ENCODE assay signal across 8 cellular contexts in genomic region chr21:41761211-41762181, GRCh38. TPM values are rescaled to one million over a fixed set of nuclear protein-coding genes. Genes with fewer than 3 reads are reported as not detected.
DNase-seq lines count a peak whose midpoint lies in the region; ATAC-seq and TF ChIP-seq lines count a peak whose summit lies in the region.

No MANE protein-coding gene starts in this region.

- TF ChIP-seq CTCF in SK-N-SH (IDR thresholded peaks at IDR 0.05) (no peak), right atrium auricular region (IDR thresholded peaks at IDR 0.05) (no peak)

- H3K4me1 ChIP-seq in HUES6 (ENCODE audit: control insufficient read depth, insufficient read depth, low read length) (peaks cover 67% of the 10 kb centered on the region), SK-N-SH (ENCODE audit: control insufficient read depth in 1 of 2, insufficient read depth in 2 of 2, low read depth in 1 of 2, low read length in 1 of 2) (peaks cover 0 to 10% of the 10 kb centered on the region in 2 experiments; a peak in 2 of 4 replicates), right atrium auricular region (peaks cover 0 to 27% of the 10 kb centered on the region in 2 donors)

- H3K27ac ChIP-seq in HUES6 (ENCODE audit: low read depth, low read length) (no peak overlapping the region), SK-N-SH (ENCODE audit: low read depth in 2 of 2, low read length in 1 of 2) (peak overlapping the region in 1 of 2 experiments; percentile 31; a peak in 1 of 4 replicates), right atrium auricular region (peak overlapping the region; percentile 25 to 56)

- CTCF ChIA-PET in SK-N-SH (lab: Yijun Ruan, JAX): interaction anchor here (1.4 to 2.0 kb wide), 4 partner anchors 15 to 478 kb away, joined by 4 to 10 read pairs (median 5); no protein-coding TSS in a partner anchor

- H3K79me2 ChIP-seq in SK-N-SH (ENCODE audit: insufficient read depth): peaks cover 16% of the 10 kb centered on the region; the same call in 1 of the 2 replicates

- DNase-seq in SK-N-SH (no peak), right atrium auricular region (ENCODE audit: low spot score) (peak; percentile 75), sciatic nerve (ENCODE audit: low spot score) (no peak), UCSD-AML1 (lab: John Stamatoyannopoulos, UW; ENCODE audit: unreplicated experiment) (no peak)
- DNase-seq in stimulated activated CD4-positive, alpha-beta T cell treated with anti-CD3 and anti-CD28 coated beads, Interleukin-2, amount 100 ng/mL, for 24 hours: no peak

- ATAC-seq in sciatic nerve (peak; percentile 65), GM18867 (IDR thresholded peaks at IDR 0.05; ENCODE audit: unreplicated experiment) (no peak), HG03108 (IDR thresholded peaks at IDR 0.05; ENCODE audit: unreplicated experiment) (no peak)

- peak overlapping the region; percentile 33; the same call in 1 of the 2 replicates for H3K4me2 ChIP-seq in SK-N-SH

- H3K27me3 ChIP-seq in HUES6 (ENCODE audit: control insufficient read depth, insufficient read depth, low read length) (peaks cover 52% of the 10 kb centered on the region), SK-N-SH (ENCODE audit: insufficient read depth) (no peaks in the 10 kb centered on the region), right atrium auricular region (peaks cover 0 to 7% of the 10 kb centered on the region in 2 donors)

- no peak for TF ChIP-seq EP300 in SK-N-SH (IDR thresholded peaks at IDR 0.05; ENCODE audit: borderline replicate concordance in 1 of 2, low read depth in 1 of 2, low read length in 1 of 2)

- 49% methylated on average over 28 of the region's 31 CpGs for WGBS in SK-N-SH (ENCODE audit: low lambda C conversion rate)

- no peak for TF ChIP-seq RAD21 in SK-N-SH (IDR thresholded peaks at IDR 0.05; ENCODE audit: low read length)

- no peaks in the 10 kb centered on the region for H3K36me3 ChIP-seq in HUES6 (ENCODE audit: control insufficient read depth, insufficient read depth, low read length)
- H3K36me3 ChIP-seq in SK-N-SH (replicated peaks in 1 of 2; ENCODE audit: control insufficient read depth in 1 of 2, insufficient read depth in 2 of 2, low read length in 1 of 2): no peaks in the 10 kb centered on the region
- H3K36me3 ChIP-seq in right atrium auricular region: no peaks in the 10 kb centered on the region

- H3K4me3 ChIP-seq in HUES6 (ENCODE audit: low read depth, low read length) (peak overlapping the region; percentile 56), SK-N-SH (ENCODE audit: low read depth in 2 of 2, low read length in 1 of 2) (peak overlapping the region in 1 of 2 experiments; percentile 14; a peak in 1 of 4 replicates), right atrium auricular region (peak overlapping the region; percentile 3 to 36)

- no peaks in the 10 kb centered on the region for H3K9me2 ChIP-seq in SK-N-SH

- peak overlapping the region; percentile 63 for H2AFZ ChIP-seq in SK-N-SH (ENCODE audit: low read depth)

- H3K9ac ChIP-seq in HUES6 (ENCODE audit: low read length) (peak overlapping the region; percentile 42), SK-N-SH (no peak overlapping the region; the same call in 1 of the 2 replicates)

- intact Hi-C loops in sciatic nerve (cut with DNase I): no loop called here

- POLR2A ChIA-PET in SK-N-SH (lab: Yijun Ruan, JAX): no interaction called here

- H3K9me3 ChIP-seq in HUES6 (ENCODE audit: control insufficient read depth, insufficient read depth, low read depth, low read length) (no peaks in the 10 kb centered on the region), SK-N-SH (no peaks in the 10 kb centered on the region), right atrium auricular region (no peaks in the 10 kb centered on the region)

- H3F3A ChIP-seq in SK-N-SH (replicated peaks; ENCODE audit: insufficient read depth): no peaks in the 10 kb centered on the region

- H4K20me1 ChIP-seq in SK-N-SH (ENCODE audit: insufficient read depth): no peaks in the 10 kb centered on the region

TF ChIP-seq in SK-N-SH, 30 proteins besides CTCF, POLR2A, EP300 and RAD21:
- TF ChIP-seq GATA2 (CRISPR knock-in tag; IDR thresholded peaks at IDR 0.05) (no peak), MXI1 (IDR thresholded peaks at IDR 0.05; ENCODE audit: low read depth, low read length) (no peak), JUND (IDR thresholded peaks at IDR 0.05) (no peak), REST (IDR thresholded peaks at IDR 0.05; ENCODE audit: low read depth, low read length) (no peak), EZH2phosphoT487 (IDR thresholded peaks at IDR 0.05; ENCODE audit: borderline replicate concordance, low read depth) (no peak), SIN3A (IDR thresholded peaks at IDR 0.05; ENCODE audit: borderline replicate concordance, low read depth, low read length) (no peak), CHD2 (IDR thresholded peaks at IDR 0.05; ENCODE audit: low read length, partially characterized antibody) (no peak), SMC3 (IDR thresholded peaks at IDR 0.05; ENCODE audit: low read depth, low read length) (no peak), YY1 (IDR thresholded peaks at IDR 0.05; ENCODE audit: low read depth) (no peak), RFX5 (IDR thresholded peaks at IDR 0.05; ENCODE audit: low read length) (no peak), GABPA (IDR thresholded peaks at IDR 0.05; ENCODE audit: low read depth) (no peak), USF1 (IDR thresholded peaks at IDR 0.05; ENCODE audit: borderline replicate concordance, low read depth) (no peak), MEF2A (IDR thresholded peaks at IDR 0.05; ENCODE audit: borderline replicate concordance, low read depth) (no peak), USF2 (IDR thresholded peaks at IDR 0.05; ENCODE audit: borderline replicate concordance, low read depth, low read length) (no peak), POLR2AphosphoS5 (IDR thresholded peaks at IDR 0.05; ENCODE audit: low read depth, low read length) (no peak), RCOR1 (IDR thresholded peaks at IDR 0.05; ENCODE audit: low read length) (no peak), TEAD4 (IDR thresholded peaks at IDR 0.05; ENCODE audit: borderline replicate concordance, insufficient read depth) (no peak), TCF12 (IDR thresholded peaks at IDR 0.05) (no peak)
- TF ChIP-seq, protein P1, sequence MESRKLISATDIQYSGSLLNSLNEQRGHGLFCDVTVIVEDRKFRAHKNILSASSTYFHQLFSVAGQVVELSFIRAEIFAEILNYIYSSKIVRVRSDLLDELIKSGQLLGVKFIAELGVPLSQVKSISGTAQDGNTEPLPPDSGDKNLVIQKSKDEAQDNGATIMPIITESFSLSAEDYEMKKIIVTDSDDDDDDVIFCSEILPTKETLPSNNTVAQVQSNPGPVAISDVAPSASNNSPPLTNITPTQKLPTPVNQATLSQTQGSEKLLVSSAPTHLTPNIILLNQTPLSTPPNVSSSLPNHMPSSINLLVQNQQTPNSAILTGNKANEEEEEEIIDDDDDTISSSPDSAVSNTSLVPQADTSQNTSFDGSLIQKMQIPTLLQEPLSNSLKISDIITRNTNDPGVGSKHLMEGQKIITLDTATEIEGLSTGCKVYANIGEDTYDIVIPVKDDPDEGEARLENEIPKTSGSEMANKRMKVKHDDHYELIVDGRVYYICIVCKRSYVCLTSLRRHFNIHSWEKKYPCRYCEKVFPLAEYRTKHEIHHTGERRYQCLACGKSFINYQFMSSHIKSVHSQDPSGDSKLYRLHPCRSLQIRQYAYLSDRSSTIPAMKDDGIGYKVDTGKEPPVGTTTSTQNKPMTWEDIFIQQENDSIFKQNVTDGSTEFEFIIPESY (IDR thresholded peaks at IDR 0.05; ENCODE audit: borderline replicate concordance, low read depth): no peak
TF ChIP-seq in SK-N-SH: peak in this region for 0.

RNA-seq across cellular contexts. Expression of gene RIPK4, which starts 5.4 kb away (rescaled TPM):
- 7.0 and 11.0 TPM in 2 replicates for polyA plus RNA-seq in SK-N-SH (2012; rRNA removed)
- 4.2 and 5.7 TPM in 2 replicates for polyA plus RNA-seq in SK-N-SH (2012; cell fraction: cytosol; rRNA removed)
- polyA plus RNA-seq in SK-N-SH (2012; cell fraction: nucleus; rRNA removed): 33.7 and 42.4 TPM in 2 replicates
- total RNA-seq in right atrium auricular region (1 to 10 TPM; 2.1 to 3.5 TPM), sciatic nerve (0.09 TPM)
